In genomic region chr19:45505151-45505995, GRCh38 we compare ENCODE assay signal across 1 cellular context.
TF ChIP-seq lines count a peak whose summit lies in the region.

No MANE protein-coding gene starts in this region.

TF ChIP-seq in H1, 55 proteins besides CTCF, POLR2A, EP300 and RAD21:
- no peak for TF ChIP-seq ZNF274 (IDR thresholded peaks at IDR 0.05; ENCODE audit: borderline replicate concordance, extremely low read depth, low read length)
- TF ChIP-seq BACH1 (IDR thresholded peaks at IDR 0.05; ENCODE audit: low read length): no peak
- TF ChIP-seq GTF2F1 (IDR thresholded peaks at IDR 0.05; ENCODE audit: borderline replicate concordance, low read depth, low read length): no peak
